ENCODE assay signal across 8 cellular contexts in genomic region chr11:33040862-33041453, GRCh38. TPM values are rescaled to one million over a fixed set of nuclear protein-coding genes. Genes with fewer than 3 reads are reported as not detected.
DNase-seq lines count a peak whose midpoint lies in the region; ATAC-seq, FAIRE-seq and TF ChIP-seq lines count a peak whose summit lies in the region.

No MANE protein-coding gene starts in this region.

- no peaks in the 10 kb centered on the region for H3K27me3 Mint-ChIP-seq in progenitor cell of endocrine pancreas

- H3K27ac Mint-ChIP-seq in progenitor cell of endocrine pancreas = peak overlapping the region; percentile 88

- TF ChIP-seq CTCF in choroid plexus epithelial cell (conservative IDR thresholded peaks at IDR 0.05; ENCODE audit: low read depth, low read length) (no peak), progenitor cell of endocrine pancreas (IDR thresholded peaks at IDR 0.05; ENCODE audit: unreplicated experiment) (no peak)

- H3K27ac ChIP-seq in HUES6 (ENCODE audit: low read depth, low read length) = no peak overlapping the region

- H3K4me1 ChIP-seq in HUES6 (ENCODE audit: control insufficient read depth, insufficient read depth, low read length) = peaks cover 10% of the 10 kb centered on the region

- H3K4me3 Mint-ChIP-seq in progenitor cell of endocrine pancreas (ENCODE audit: low read depth) = peak overlapping the region; percentile 91

- peak; percentile 92 for FAIRE-seq in GM12892 (lab: Jason Lieb, UNC)

- peaks cover 24% of the 10 kb centered on the region for H3K36me3 ChIP-seq in HUES6 (ENCODE audit: control insufficient read depth, insufficient read depth, low read length)

- peaks cover 9% of the 10 kb centered on the region; the same call in 1 of the 2 replicates for H3K9me3 ChIP-seq in HUES6 (ENCODE audit: control insufficient read depth, insufficient read depth, low read depth, low read length)

- no peak for TF ChIP-seq POLR2A in GM12892 (IDR thresholded peaks at IDR 0.05; ENCODE audit: low read depth, low read length)

- no peak for ATAC-seq in HG03196 (IDR thresholded peaks at IDR 0.05; ENCODE audit: unreplicated experiment)
- ATAC-seq in HG03135 (IDR thresholded peaks at IDR 0.05; ENCODE audit: unreplicated experiment) = no peak

- H3K4me3 ChIP-seq in HUES6 (ENCODE audit: low read depth, low read length) (peak overlapping the region; percentile 85), choroid plexus epithelial cell (ENCODE audit: low read depth, low read length) (peak overlapping the region; percentile 90)

- no peaks in the 10 kb centered on the region for H3K27me3 ChIP-seq in HUES6 (ENCODE audit: control insufficient read depth, insufficient read depth, low read length)

- peaks cover 7% of the 10 kb centered on the region for H3K4me1 Mint-ChIP-seq in progenitor cell of endocrine pancreas (ENCODE audit: low read depth)

- no peak overlapping the region for H3K9ac ChIP-seq in HUES6 (ENCODE audit: low read length)

- peaks cover 3% of the 10 kb centered on the region for H3K9me3 Mint-ChIP-seq in progenitor cell of endocrine pancreas (ENCODE audit: low read depth)

- DNase-seq in GM12892 (ENCODE audit: insufficient read length) = no peak
- no peak for DNase-seq in choroid plexus epithelial cell (ENCODE audit: low read depth)
- DNase-seq in progenitor cell of endocrine pancreas (ENCODE audit: low spot score, unreplicated experiment) = no peak
- no peak for DNase-seq in NCI-H1930 (lab: John Stamatoyannopoulos, UW)
- no peak for DNase-seq in NCI-H446 (lab: John Stamatoyannopoulos, UW)

- peaks cover 7% of the 10 kb centered on the region for H3K36me3 Mint-ChIP-seq in progenitor cell of endocrine pancreas (ENCODE audit: insufficient read depth)

RNA-seq across cellular contexts. Expression of gene TCP11L1, which starts 1.6 kb away (rescaled TPM):
- 9.1 TPM for polyA plus RNA-seq in GM12892 (2012; ENCODE audit: missing spikeins)
- total RNA-seq in progenitor cell of endocrine pancreas = 19.9 and 20.2 TPM in 2 replicates

RNA-seq across cellular contexts. Expression of gene DEPDC7, which starts 25.3 kb away (rescaled TPM):
- 0.36 TPM for polyA plus RNA-seq in GM12892 (2012; ENCODE audit: missing spikeins)
- total RNA-seq in progenitor cell of endocrine pancreas = 1.7 and 2.1 TPM in 2 replicates
